Comparison of ENCODE assay signal across 2 cellular contexts in genomic region chr14:24343795-24344660, GRCh38.
TF ChIP-seq lines count a peak whose summit lies in the region.

No MANE protein-coding gene starts in this region.

TF ChIP-seq in HEK293, 187 proteins besides CTCF, POLR2A, EP300 and RAD21 (continues in another document):
- TF ChIP-seq ZNF513 (tag by site-specific recombination; IDR thresholded peaks at IDR 0.05) (no peak), RBAK (tag by site-specific recombination; IDR thresholded peaks at IDR 0.05) (no peak), PRDM1 (tag by site-specific recombination; IDR thresholded peaks at IDR 0.05) (no peak), ZNF140 (tag by site-specific recombination; IDR thresholded peaks at IDR 0.05) (0 out of 2 replicates have a peak, but pooled peaks have one; percentile 21), SETDB1 (IDR thresholded peaks at IDR 0.05; ENCODE audit: insufficient read length, low read length) (no peak), ZNF518A (tag by site-specific recombination; conservative IDR thresholded peaks at IDR 0.05; ENCODE audit: low read depth) (peak; percentile 77; the same call in 1 of the 2 replicates), ELK4 (IDR thresholded peaks at IDR 0.05; ENCODE audit: borderline replicate concordance, low read depth, low read length) (no peak), KLF10 (tag by site-specific recombination; IDR thresholded peaks at IDR 0.05) (no peak), ZNF132 (tag by site-specific recombination; IDR thresholded peaks at IDR 0.05; ENCODE audit: borderline replicate concordance) (no peak), ZNF555 (tag by site-specific recombination; conservative IDR thresholded peaks at IDR 0.05) (peak; percentile 46), ZNF350 (tag by site-specific recombination; IDR thresholded peaks at IDR 0.05) (no peak), ZNF394 (tag by site-specific recombination; IDR thresholded peaks at IDR 0.05; ENCODE audit: borderline replicate concordance) (peak; percentile 90; the same call in 1 of the 2 replicates), KLF8 (tag by site-specific recombination; IDR thresholded peaks at IDR 0.05) (no peak), ZNF148 (tag by site-specific recombination; IDR thresholded peaks at IDR 0.05; ENCODE audit: borderline replicate concordance) (no peak), BCL6B (tag by site-specific recombination; IDR thresholded peaks at IDR 0.05) (no peak)

TF ChIP-seq in HepG2, 621 proteins besides CTCF, POLR2A, EP300 and RAD21 (continues in another document):
- TF ChIP-seq TERF1 (CRISPR knock-in tag; IDR thresholded peaks at IDR 0.05), result no peak
- TF ChIP-seq ZNF562 (CRISPR knock-in tag; IDR thresholded peaks at IDR 0.05; ENCODE audit: borderline replicate concordance), result no peak
- no peak for TF ChIP-seq HNRNPL (IDR thresholded peaks at IDR 0.05; ENCODE audit: low read depth, low read length)
- TF ChIP-seq AHR (CRISPR knock-in tag; IDR thresholded peaks at IDR 0.05), result no peak
- no peak for TF ChIP-seq ZNF331 (CRISPR knock-in tag; IDR thresholded peaks at IDR 0.05)
- no peak for TF ChIP-seq ZNF264 (CRISPR knock-in tag; IDR thresholded peaks at IDR 0.05)
- peak; percentile 68 for TF ChIP-seq PRPF4 (IDR thresholded peaks at IDR 0.05; ENCODE audit: low read depth, low read length, poor library complexity, severe bottlenecking)
- TF ChIP-seq SSRP1 (CRISPR knock-in tag; IDR thresholded peaks at IDR 0.05), result no peak
- peak; percentile 35; the same call in 1 of the 2 replicates for TF ChIP-seq BHLHE40 (IDR thresholded peaks at IDR 0.05; ENCODE audit: low read length)
- TF ChIP-seq ZNF615 (CRISPR knock-in tag; IDR thresholded peaks at IDR 0.05; ENCODE audit: borderline replicate concordance), result no peak
- no peak for TF ChIP-seq KMT2B (CRISPR knock-in tag; IDR thresholded peaks at IDR 0.05)
- no peak for TF ChIP-seq NFAT5 (CRISPR knock-in tag; IDR thresholded peaks at IDR 0.05)
- TF ChIP-seq ERF (CRISPR knock-in tag; IDR thresholded peaks at IDR 0.05), result peak; percentile 66; the same call in 1 of the 2 replicates
- TF ChIP-seq KDM5A (IDR thresholded peaks at IDR 0.05; ENCODE audit: borderline replicate concordance, low read length), result no peak
- no peak for TF ChIP-seq LCORL (IDR thresholded peaks at IDR 0.05)
- TF ChIP-seq LCORL (CRISPR knock-in tag; IDR thresholded peaks at IDR 0.05), result peak; percentile 61; the same call in 1 of the 2 replicates
- no peak for TF ChIP-seq CENPBD1 (CRISPR knock-in tag; IDR thresholded peaks at IDR 0.05; ENCODE audit: borderline replicate concordance, low read depth)
- no peak for TF ChIP-seq KLF13 (CRISPR knock-in tag; IDR thresholded peaks at IDR 0.05)
- no peak for TF ChIP-seq PCBP1 (IDR thresholded peaks at IDR 0.05; ENCODE audit: borderline replicate concordance, low read depth, low read length)
- peak; percentile 75; the same call in 1 of the 2 replicates for TF ChIP-seq ZNF691 (CRISPR knock-in tag; IDR thresholded peaks at IDR 0.05; ENCODE audit: borderline replicate concordance, low read depth)
- no peak for TF ChIP-seq ZBTB8A (CRISPR knock-in tag; IDR thresholded peaks at IDR 0.05; ENCODE audit: borderline replicate concordance, low read depth)
- TF ChIP-seq ZNF781 (CRISPR knock-in tag; IDR thresholded peaks at IDR 0.05; ENCODE audit: borderline replicate concordance, not compliant biosample characterization), result no peak
- TF ChIP-seq ZNF687 (CRISPR knock-in tag; IDR thresholded peaks at IDR 0.05), result no peak
- no peak for TF ChIP-seq ZNF652 (CRISPR knock-in tag; IDR thresholded peaks at IDR 0.05; ENCODE audit: borderline replicate concordance, low read depth)
- TF ChIP-seq ZNF333 (CRISPR knock-in tag; IDR thresholded peaks at IDR 0.05; ENCODE audit: borderline replicate concordance), result no peak
- TF ChIP-seq THYN1 (CRISPR knock-in tag; IDR thresholded peaks at IDR 0.05; ENCODE audit: borderline replicate concordance, low read depth), result no peak
- no peak; the same call in 1 of the 2 replicates for TF ChIP-seq TMF1 (CRISPR knock-in tag; IDR thresholded peaks at IDR 0.05; ENCODE audit: low read depth)
- no peak for TF ChIP-seq ZNF780A (CRISPR knock-in tag; IDR thresholded peaks at IDR 0.05)
- no peak for TF ChIP-seq ZBTB1 (CRISPR knock-in tag; IDR thresholded peaks at IDR 0.05; ENCODE audit: borderline replicate concordance)
- no peak for TF ChIP-seq ZNF709 (CRISPR knock-in tag; IDR thresholded peaks at IDR 0.05)
- no peak for TF ChIP-seq DMAP1 (CRISPR knock-in tag; IDR thresholded peaks at IDR 0.05)
- no peak for TF ChIP-seq ZNF775 (CRISPR knock-in tag; IDR thresholded peaks at IDR 0.05; ENCODE audit: borderline replicate concordance)
- TF ChIP-seq ZNF33B (CRISPR knock-in tag; IDR thresholded peaks at IDR 0.05), result 0 out of 2 replicates have a peak, but pooled peaks have one; percentile 49
- TF ChIP-seq GTF3A (CRISPR knock-in tag; conservative IDR thresholded peaks at IDR 0.05), result no peak
- TF ChIP-seq RFX1 (IDR thresholded peaks at IDR 0.05), result no peak
- no peak for TF ChIP-seq ZNF672 (CRISPR knock-in tag; IDR thresholded peaks at IDR 0.05)
- no peak for TF ChIP-seq ZNF337 (CRISPR knock-in tag; IDR thresholded peaks at IDR 0.05; ENCODE audit: borderline replicate concordance, low read depth)
- TF ChIP-seq AGO1 (IDR thresholded peaks at IDR 0.05; ENCODE audit: low read depth, low read length, poor library complexity, severe bottlenecking), result no peak
- no peak for TF ChIP-seq ZNF354B (CRISPR knock-in tag; IDR thresholded peaks at IDR 0.05)
- TF ChIP-seq E2F5 (CRISPR knock-in tag; conservative IDR thresholded peaks at IDR 0.05), result no peak
- TF ChIP-seq RFXAP (CRISPR knock-in tag; IDR thresholded peaks at IDR 0.05; ENCODE audit: borderline replicate concordance), result no peak
- peak; percentile 86 for TF ChIP-seq HNF4A (CRISPR knock-in tag; IDR thresholded peaks at IDR 0.05)
- no peak for TF ChIP-seq SIN3B (IDR thresholded peaks at IDR 0.05; ENCODE audit: low read length)
- no peak for TF ChIP-seq ZNF512B (CRISPR knock-in tag; IDR thresholded peaks at IDR 0.05; ENCODE audit: borderline replicate concordance)
- no peak for TF ChIP-seq ZNF782 (CRISPR knock-in tag; IDR thresholded peaks at IDR 0.05; ENCODE audit: borderline replicate concordance)
- no peak for TF ChIP-seq ZBTB20 (CRISPR knock-in tag; IDR thresholded peaks at IDR 0.05; ENCODE audit: borderline replicate concordance, low read depth)
- no peak for TF ChIP-seq ZNF766 (CRISPR knock-in tag; IDR thresholded peaks at IDR 0.05; ENCODE audit: borderline replicate concordance)
- no peak for TF ChIP-seq AKAP8 (CRISPR knock-in tag; IDR thresholded peaks at IDR 0.05)
- TF ChIP-seq RBAK (CRISPR knock-in tag; IDR thresholded peaks at IDR 0.05), result no peak
- no peak for TF ChIP-seq ZSCAN9 (CRISPR knock-in tag; IDR thresholded peaks at IDR 0.05; ENCODE audit: borderline replicate concordance)
- TF ChIP-seq THAP11 (CRISPR knock-in tag; IDR thresholded peaks at IDR 0.05), result no peak
